In the genomic region with DNA sequence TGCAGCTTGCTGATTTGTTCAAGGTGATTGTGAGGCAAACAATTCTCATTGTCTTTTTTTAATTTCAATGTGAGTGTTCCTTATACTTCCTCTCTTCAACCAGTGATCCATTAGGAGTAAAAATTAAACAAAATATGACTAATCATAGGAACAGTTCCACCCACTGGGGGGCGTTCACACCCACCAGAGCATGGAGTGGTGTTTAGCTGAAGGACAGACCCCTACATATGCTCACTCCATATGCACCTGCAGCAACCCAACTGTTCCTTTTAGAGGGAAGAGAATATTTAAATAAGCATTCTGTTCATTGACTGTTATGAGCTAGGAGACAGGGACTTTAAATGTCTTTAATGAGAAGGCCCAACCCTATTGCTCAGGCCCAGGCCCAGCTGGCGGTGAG, we compare ENCODE assay signal across 14 cellular contexts.
DNase-seq lines count a peak whose midpoint lies in the region; ATAC-seq and TF ChIP-seq lines count a peak whose summit lies in the region.
"Had no signal": no experiment of that assay in that cellular context is flagged by ENCODE, and none has a peak within 500 bp of the region (broad histone marks: within the 10 kb centered on the region; RNA-seq: fewer than 3 reads in every experiment).

No MANE protein-coding gene starts in this region.

- H3K4me3 Mint-ChIP-seq in H9: no peak overlapping the region
- H3K4me3 Mint-ChIP-seq in neural progenitor cell: no peak overlapping the region
- H3K4me3 Mint-ChIP-seq: nephron had no signal

- H3K79me1 ChIP-seq in H9 (ENCODE audit: insufficient read depth, low read depth, low read length, poor library complexity, severe bottlenecking): no peaks in the 10 kb centered on the region

- no peak overlapping the region for H3K4ac ChIP-seq in H9 (ENCODE audit: low read depth, low read length)

- no peaks in the 10 kb centered on the region for H3K23me2 ChIP-seq in H9 (ENCODE audit: insufficient read length, low read depth, low read length, poor library complexity, severe bottlenecking)

- H3K4me2 ChIP-seq in H9 (ENCODE audit: insufficient read depth, insufficient read length, low read length): no peak overlapping the region
- no peak overlapping the region for H3K4me2 ChIP-seq in neural progenitor cell

- WGBS in H9 (ENCODE audit: extremely low coverage, insufficient read length, low lambda C conversion rate): no CpG with 5 or more reads among the region's 2 CpGs
- 37 to 55% (median 48%) methylated on average over 2 of the region's 2 CpGs for WGBS in spleen, 5 donors
- 44 to 53% methylated on average over 2 of the region's 2 CpGs for WGBS in body of pancreas, 2 donors

- H3K4me3 ChIP-seq in WI38 (ENCODE audit: low read depth, low read length): no peak overlapping the region
- H3K4me3 ChIP-seq in neural progenitor cell: no peak overlapping the region
- H3K4me3 ChIP-seq in spleen: no peak overlapping the region
- no peak overlapping the region for H3K4me3 ChIP-seq in body of pancreas

- H3K27me3 Mint-ChIP-seq in H9 (ENCODE audit: low read depth): peaks cover 2% of the 10 kb centered on the region; the same call in 1 of the 2 replicates
- H3K27me3 Mint-ChIP-seq in neural progenitor cell (ENCODE audit: insufficient read depth, low read depth): peaks cover 10% of the 10 kb centered on the region

- H4K20me1 ChIP-seq in H9 (ENCODE audit: control insufficient read depth, insufficient read depth, insufficient read length) (no peaks in the 10 kb centered on the region), neural progenitor cell (ENCODE audit: low read depth) (no peaks in the 10 kb centered on the region)

- H2AFZ ChIP-seq in H9 (ENCODE audit: low read length) (no peak overlapping the region), neural progenitor cell (replicated peaks) (no peak overlapping the region)

- H2AK5ac ChIP-seq in H9 (ENCODE audit: insufficient read length, low read length): no peak overlapping the region

- H3K79me2 ChIP-seq in H9 (ENCODE audit: insufficient read depth, low read length) (no peaks in the 10 kb centered on the region), neural progenitor cell (ENCODE audit: low read depth) (no peaks in the 10 kb centered on the region)

- ATAC-seq in body of pancreas: no peak

- no peak overlapping the region for H2BK15ac ChIP-seq in H9 (ENCODE audit: low read depth, low read length)

- no peaks in the 10 kb centered on the region for H3F3A ChIP-seq in neural progenitor cell (ENCODE audit: low read depth)

- H3K4me1 Mint-ChIP-seq in H9: peaks cover 36 to 56% of the 10 kb centered on the region in 2 experiments
- peaks cover 49% of the 10 kb centered on the region for H3K4me1 Mint-ChIP-seq in neural progenitor cell

- 0 out of 2 replicates have a peak, but pooled peaks cover 3% of the 10 kb centered on the region for H3K4me1 ChIP-seq in H9 (ENCODE audit: insufficient read depth, low read length)
- H3K4me1 ChIP-seq in neural progenitor cell: peaks cover 45% of the 10 kb centered on the region
- H3K4me1 ChIP-seq in spleen: no peaks in the 10 kb centered on the region
- H3K4me1 ChIP-seq in body of pancreas: no peaks in the 10 kb centered on the region

- no peaks in the 10 kb centered on the region for H3K9me3 ChIP-seq in H9 (ENCODE audit: control insufficient read depth, low read depth, low read length)
- H3K9me3 ChIP-seq in neural progenitor cell (ENCODE audit: low read depth): no peaks in the 10 kb centered on the region
- no peaks in the 10 kb centered on the region for H3K9me3 ChIP-seq in spleen
- H3K9me3 ChIP-seq in body of pancreas: no peaks in the 10 kb centered on the region
- H3K9me3 ChIP-seq: thoracic aorta had no signal

- H3K27ac ChIP-seq in H9 (ENCODE audit: insufficient read length, low read depth, low read length): no peak overlapping the region
- H3K27ac ChIP-seq in neural progenitor cell: no peak overlapping the region
- H3K27ac ChIP-seq in spleen: no peak overlapping the region
- H3K27ac ChIP-seq in body of pancreas: no peak overlapping the region
- H3K27ac ChIP-seq: thoracic aorta had no signal

- H3K56ac ChIP-seq in H9 (ENCODE audit: insufficient read length, low read depth, low read length): no peak overlapping the region

- peak; percentile 53; the same call in 2 of the 3 replicates for TF ChIP-seq CTCF in H9 (conservative IDR thresholded peaks at IDR 0.05)
- TF ChIP-seq CTCF in WI38 (IDR thresholded peaks at IDR 0.05; ENCODE audit: low read depth, low read length): 0 out of 2 replicates have a peak, but pooled peaks have one; percentile 12
- TF ChIP-seq CTCF in neural progenitor cell (IDR thresholded peaks at IDR 0.05): peak; percentile 42
- no peak for TF ChIP-seq CTCF in spleen (IDR thresholded peaks at IDR 0.05 in 8 of 11, conservative IDR thresholded peaks at IDR 0.05 in 3 of 11)
- TF ChIP-seq CTCF in body of pancreas (IDR thresholded peaks at IDR 0.05): no peak

- no peak for DNase-seq in H9
- peak; percentile 37 for DNase-seq in NCI-H146 (lab: John Stamatoyannopoulos, UW)
- DNase-seq in neural progenitor cell (ENCODE audit: low spot score): peak; percentile 31
- DNase-seq in spleen: no peak
- DNase-seq in activated naive CD4-positive, alpha-beta T cell (lab: John Stamatoyannopoulos, UW): no peak
- DNase-seq in DMS53 (lab: John Stamatoyannopoulos, UW): no peak
- DNase-seq in body of pancreas: no peak
- DNase-seq: activated CD4-positive, CD25-positive, alpha-beta regulatory T cell treated with anti-CD3 and anti-CD28 coated beads, Interleukin-2, amount 50 U/mL, for 72 hours; activated T-cell treated with anti-CD3 and anti-CD28 coated beads, Interleukin-2, amount 50 U/mL, for 1 hour; anterior cingulate cortex; NCI-H510A had no signal

- no peak overlapping the region for H2BK20ac ChIP-seq in H9 (ENCODE audit: low read depth, low read length, poor library complexity, severe bottlenecking)

- H3T11ph ChIP-seq in H9 (ENCODE audit: low read length): no peak overlapping the region

- no peak overlapping the region for H4K91ac ChIP-seq in H9 (ENCODE audit: insufficient read length, low read depth, low read length)

- no peak overlapping the region for H3K23ac ChIP-seq in H9 (ENCODE audit: insufficient read length, low read depth, low read length)

- no peak overlapping the region for H4K5ac ChIP-seq in H9 (ENCODE audit: insufficient read length, low read depth, low read length)

- no peaks in the 10 kb centered on the region for H3K9me3 Mint-ChIP-seq in H9
- no peaks in the 10 kb centered on the region for H3K9me3 Mint-ChIP-seq in neural progenitor cell
- H3K9me3 Mint-ChIP-seq: nephron had no signal

- H3K36me3 Mint-ChIP-seq in H9 (ENCODE audit: insufficient read depth in 1 of 3, low read depth in 3 of 3) (no peaks in the 10 kb centered on the region), neural progenitor cell (no peaks in the 10 kb centered on the region)

- no peak overlapping the region for H4K8ac ChIP-seq in H9 (replicated peaks; ENCODE audit: insufficient read length, low read depth, low read length)

- H3K27ac Mint-ChIP-seq in H9: peak overlapping the region in 1 of 3 experiments; percentile 60; a peak in 1 of 7 replicates
- H3K27ac Mint-ChIP-seq in neural progenitor cell: peak overlapping the region; percentile 79

- H2BK5ac ChIP-seq in H9 (ENCODE audit: insufficient read length, low read length): no peak overlapping the region

- H3K36me3 ChIP-seq in neural progenitor cell (no peaks in the 10 kb centered on the region), spleen (no peaks in the 10 kb centered on the region), body of pancreas (replicated peaks in 1 of 2; ENCODE audit: insufficient read depth in 1 of 2, low read depth in 2 of 2) (no peaks in the 10 kb centered on the region)
- H3K36me3 ChIP-seq: thoracic aorta had no signal

- H3K27me3 ChIP-seq in H9 (ENCODE audit: insufficient read depth, low read length) (no peaks in the 10 kb centered on the region), neural progenitor cell (no peaks in the 10 kb centered on the region), spleen (replicated peaks in 1 of 7) (peaks cover 0 to 8% (median 0%) of the 10 kb centered on the region in 7 donors), body of pancreas (no peaks in the 10 kb centered on the region)

- intact Hi-C loops in spleen (cut with DNase I; ENCODE audit: low total_unique reads): no loop called here
- intact Hi-C loops in body of pancreas (cut with DNase I): no loop called here

- H2BK12ac ChIP-seq in H9 (ENCODE audit: insufficient read length, low read depth, low read length): no peak overlapping the region

- no peak overlapping the region for H2BK120ac ChIP-seq in H9 (ENCODE audit: low read depth, low read length, poor library complexity, severe bottlenecking)

- H3K9ac ChIP-seq in H9 (ENCODE audit: extremely low read depth, insufficient read length, low read length) (no peak overlapping the region), neural progenitor cell (no peak overlapping the region)

- H3K14ac ChIP-seq in H9 (ENCODE audit: insufficient read depth, low read length): no peak overlapping the region

- H3K18ac ChIP-seq in H9 (ENCODE audit: insufficient read length, low read depth, low read length): no peak overlapping the region

- no peak for TF ChIP-seq POLR2A in spleen (IDR thresholded peaks at IDR 0.05)
- TF ChIP-seq POLR2A in body of pancreas (IDR thresholded peaks at IDR 0.05): no peak

Comparison
In these comparisons a context has a peak if more than half of its experiments do, and no peak if none do; other contexts are left out.
1. DNase-seq: peak in NCI-H146 (single experiment) and neural progenitor cell (single experiment); none in H9 (single experiment), spleen (single experiment), activated naive CD4-positive, alpha-beta T cell (0 of 4), DMS53 (single experiment) and body of pancreas (0 of 4).
2. CTCF ChIP-seq: peak in H9 (single experiment), WI38 (single experiment) and neural progenitor cell (single experiment); none in spleen (0 of 11) and body of pancreas (0 of 7).